Comparison of ENCODE assay signal across 1 cellular context in genomic region chr16:13936596-13937081, GRCh38.
TF ChIP-seq lines count a peak whose summit lies in the region.

No MANE protein-coding gene starts in this region.

TF ChIP-seq in A549, 52 proteins besides CTCF, POLR2A, EP300 and RAD21 (continued from another document):
- TF ChIP-seq, protein P1, sequence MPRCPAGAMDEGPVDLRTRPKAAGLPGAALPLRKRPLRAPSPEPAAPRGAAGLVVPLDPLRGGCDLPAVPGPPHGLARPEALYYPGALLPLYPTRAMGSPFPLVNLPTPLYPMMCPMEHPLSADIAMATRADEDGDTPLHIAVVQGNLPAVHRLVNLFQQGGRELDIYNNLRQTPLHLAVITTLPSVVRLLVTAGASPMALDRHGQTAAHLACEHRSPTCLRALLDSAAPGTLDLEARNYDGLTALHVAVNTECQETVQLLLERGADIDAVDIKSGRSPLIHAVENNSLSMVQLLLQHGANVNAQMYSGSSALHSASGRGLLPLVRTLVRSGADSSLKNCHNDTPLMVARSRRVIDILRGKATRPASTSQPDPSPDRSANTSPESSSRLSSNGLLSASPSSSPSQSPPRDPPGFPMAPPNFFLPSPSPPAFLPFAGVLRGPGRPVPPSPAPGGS (IDR thresholded peaks at IDR 0.05): no peak
- TF ChIP-seq, protein P2, sequence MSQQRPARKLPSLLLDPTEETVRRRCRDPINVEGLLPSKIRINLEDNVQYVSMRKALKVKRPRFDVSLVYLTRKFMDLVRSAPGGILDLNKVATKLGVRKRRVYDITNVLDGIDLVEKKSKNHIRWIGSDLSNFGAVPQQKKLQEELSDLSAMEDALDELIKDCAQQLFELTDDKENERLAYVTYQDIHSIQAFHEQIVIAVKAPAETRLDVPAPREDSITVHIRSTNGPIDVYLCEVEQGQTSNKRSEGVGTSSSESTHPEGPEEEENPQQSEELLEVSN (IDR thresholded peaks at IDR 0.05; ENCODE audit: borderline replicate concordance, low read depth): no peak
- TF ChIP-seq FOXS1 (CRISPR knock-in tag; IDR thresholded peaks at IDR 0.05): no peak
- no peak for TF ChIP-seq GATA3 (IDR thresholded peaks at IDR 0.05; ENCODE audit: borderline replicate concordance)
- no peak for TF ChIP-seq HOXB5 (CRISPR knock-in tag; IDR thresholded peaks at IDR 0.05)
- TF ChIP-seq, protein P3, sequence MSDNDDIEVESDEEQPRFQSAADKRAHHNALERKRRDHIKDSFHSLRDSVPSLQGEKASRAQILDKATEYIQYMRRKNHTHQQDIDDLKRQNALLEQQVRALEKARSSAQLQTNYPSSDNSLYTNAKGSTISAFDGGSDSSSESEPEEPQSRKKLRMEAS (IDR thresholded peaks at IDR 0.05): no peak
- no peak for TF ChIP-seq SMC3 (IDR thresholded peaks at IDR 0.05)
